Comparison of ENCODE assay signal across 7 cellular contexts in genomic region chr13:99389094-99389493, GRCh38.
DNase-seq lines count a peak whose midpoint lies in the region; ATAC-seq lines count a peak whose summit lies in the region.
"Not testable (repeated sequence)": the region's sequence is repeated elsewhere in the genome, so short reads cannot be mapped to it uniquely, and the experiment has no call there.

No MANE protein-coding gene starts in this region.

- not testable (repeated sequence) for H3K27ac ChIP-seq in CD4-positive, alpha-beta memory T cell (ENCODE audit: low read depth, low read length); naive thymus-derived CD4-positive, alpha-beta T cell (ENCODE audit: low read depth, low read length)

- H3K36me3 ChIP-seq in CD4-positive, alpha-beta memory T cell (ENCODE audit: insufficient read depth, low read length), result peaks cover 14% of the 10 kb centered on the region
- not testable (repeated sequence) for H3K36me3 ChIP-seq in naive thymus-derived CD4-positive, alpha-beta T cell (ENCODE audit: control insufficient read depth in 2 of 3, insufficient read depth in 3 of 3, low read length in 3 of 3)

- H3K36me3 Mint-ChIP-seq in CD4-positive, alpha-beta memory T cell, result peaks cover 12 to 13% of the 10 kb centered on the region in 2 donors
- not testable (repeated sequence) for H3K36me3 Mint-ChIP-seq in activated naive CD8-positive, alpha-beta T cell
- H3K36me3 Mint-ChIP-seq in naive thymus-derived CD4-positive, alpha-beta T cell, result peaks cover 0 to 16% (median 6%) of the 10 kb centered on the region in 5 donors

- not testable (repeated sequence) for H3K27me3 Mint-ChIP-seq in CD4-positive, alpha-beta memory T cell; activated naive CD8-positive, alpha-beta T cell; naive thymus-derived CD4-positive, alpha-beta T cell

- H3K27ac Mint-ChIP-seq in CD4-positive, alpha-beta memory T cell, result peak overlapping the region in 6 of 7 donors; percentile 26 to 89 (median 65)
- H3K27ac Mint-ChIP-seq in activated naive CD8-positive, alpha-beta T cell, result peak overlapping the region; percentile 76
- H3K27ac Mint-ChIP-seq in naive thymus-derived CD4-positive, alpha-beta T cell, result peak overlapping the region in 8 of 9 donors; percentile 61 to 98 (median 80)

- ATAC-seq in naive thymus-derived CD4-positive, alpha-beta T cell, result not testable (repeated sequence)

- H3K9me3 Mint-ChIP-seq in CD4-positive, alpha-beta memory T cell; activated naive CD8-positive, alpha-beta T cell (ENCODE audit: low read depth); naive thymus-derived CD4-positive, alpha-beta T cell: not testable (repeated sequence)

- not testable (repeated sequence) for H3K4me3 Mint-ChIP-seq in CD4-positive, alpha-beta memory T cell; activated naive CD8-positive, alpha-beta T cell; naive thymus-derived CD4-positive, alpha-beta T cell

- POLR2A ChIA-PET in CD4-positive, alpha-beta memory T cell (lab: Charles Lee; ENCODE audit: partially characterized antibody), result interaction anchor here (1.1 to 11.1 kb wide), 7 partner anchors 34 to 119 kb away, joined by 3 to 350 read pairs (median 9); partner anchors contain the start of gene GPR183
- POLR2A ChIA-PET in naive thymus-derived CD4-positive, alpha-beta T cell (lab: Charles Lee), result interaction anchor here (0.9 to 23.7 kb wide), 10 partner anchors 16 to 196 kb away, joined by 3 to 364 read pairs (median 11); partner anchors contain the start of gene GPR183

- not testable (repeated sequence) for H3K9me3 ChIP-seq in CD4-positive, alpha-beta memory T cell (ENCODE audit: control insufficient read depth in 1 of 2, low read length in 2 of 2); naive thymus-derived CD4-positive, alpha-beta T cell (ENCODE audit: control insufficient read depth in 2 of 3, low read length in 3 of 3)

- H3K4me1 Mint-ChIP-seq in CD4-positive, alpha-beta memory T cell, result peaks cover 29 to 58% (median 41%) of the 10 kb centered on the region in 4 donors
- H3K4me1 Mint-ChIP-seq in activated naive CD8-positive, alpha-beta T cell (ENCODE audit: low read depth), result peaks cover 49% of the 10 kb centered on the region
- H3K4me1 Mint-ChIP-seq in naive thymus-derived CD4-positive, alpha-beta T cell, result peaks cover 23 to 77% (median 69%) of the 10 kb centered on the region in 7 donors

- H3K27me3 ChIP-seq in CD4-positive, alpha-beta memory T cell (ENCODE audit: insufficient read depth, low read length); naive thymus-derived CD4-positive, alpha-beta T cell (ENCODE audit: control insufficient read depth in 2 of 2, insufficient read depth in 2 of 2, low read length in 2 of 2): not testable (repeated sequence)

- DNase-seq in CD4-positive, alpha-beta memory T cell; naive thymus-derived CD4-positive, alpha-beta T cell: not testable (repeated sequence)
- peak; percentile 1 for DNase-seq in activated CD4-positive, alpha-beta T cell treated with anti-CD3 and anti-CD28 coated beads for 48 hours
- peak; percentile 7 to 10 for DNase-seq in activated T-cell treated with anti-CD3 and anti-CD28 coated beads, Interleukin-2, amount 50 U/mL, for 48 hours
- peak; percentile 39 for DNase-seq in cardiac septum (ENCODE audit: low spot score)
- DNase-seq in stimulated activated CD8-positive, alpha-beta memory T cell treated with anti-CD3 and anti-CD28 coated beads, Interleukin-4, amount 100 ng/mL, for 48 hours, result peak; percentile 10

- peaks cover 46% of the 10 kb centered on the region for H3K4me1 ChIP-seq in CD4-positive, alpha-beta memory T cell (ENCODE audit: insufficient read depth, low read length)
- H3K4me1 ChIP-seq in naive thymus-derived CD4-positive, alpha-beta T cell (ENCODE audit: control insufficient read depth in 2 of 2, insufficient read depth in 2 of 2, low read length in 2 of 2), result peaks cover 39 to 46% of the 10 kb centered on the region in 2 donors

- intact Hi-C loops in CD4-positive, alpha-beta memory T cell (cut with micrococcal nuclease), result loop anchor here (5.0 kb wide), 1 partner anchor 212 kb away; no protein-coding TSS in a partner anchor
- intact Hi-C loops in cardiac septum (cut with DNase I), result not testable (repeated sequence)
- intact Hi-C loops in naive thymus-derived CD4-positive, alpha-beta T cell (cut with micrococcal nuclease), result loop anchor here in 1 of 2 donors (5.0 kb wide), 1 partner anchor 212 kb away; no protein-coding TSS in a partner anchor

- H3K4me3 ChIP-seq in CD4-positive, alpha-beta memory T cell (ENCODE audit: low read length in 2 of 2); naive thymus-derived CD4-positive, alpha-beta T cell (ENCODE audit: low read length): not testable (repeated sequence)

- CTCF ChIA-PET in CD4-positive, alpha-beta memory T cell (lab: Charles Lee; ENCODE audit: partially characterized antibody), result interaction anchor here (0.6 to 14.1 kb wide), 11 partner anchors 18 to 213 kb away, joined by 4 to 315 read pairs (median 16); partner anchors contain the start of gene GPR183
- CTCF ChIA-PET in naive thymus-derived CD4-positive, alpha-beta T cell (lab: Charles Lee), result interaction anchor here (0.5 to 12.7 kb wide), 13 partner anchors 16 to 119 kb away, joined by 3 to 173 read pairs (median 5); no protein-coding TSS in a partner anchor
